In the genomic region with DNA sequence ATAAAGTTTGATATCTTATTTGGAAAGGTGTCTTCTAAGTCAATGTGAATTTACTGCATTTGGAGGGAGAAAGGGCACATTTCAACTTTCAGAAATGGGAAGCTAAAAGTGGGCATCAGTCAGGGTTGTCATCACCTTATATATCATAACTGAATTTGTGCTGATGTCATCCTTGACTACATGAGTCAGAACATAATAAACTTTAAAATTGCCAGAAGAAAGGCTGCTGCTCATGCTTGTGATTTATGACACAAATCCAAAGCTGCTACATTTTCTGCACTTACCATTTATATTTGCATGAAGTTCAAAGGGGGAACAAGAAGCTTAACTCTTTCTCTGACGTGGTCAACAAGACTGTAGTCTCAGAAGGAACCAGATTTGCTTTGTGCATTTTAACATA, we compare ENCODE assay signal across 1 cellular context.
A peak's percentile ranks its signal among the peaks of the same experiment; 100 is the strongest.
TF ChIP-seq lines count a peak whose summit lies in the region.

No MANE protein-coding gene starts in this region.

TF ChIP-seq in K562, 482 proteins besides CTCF, POLR2A, EP300 and RAD21 (continued from another document):
- TF ChIP-seq, protein P1, sequence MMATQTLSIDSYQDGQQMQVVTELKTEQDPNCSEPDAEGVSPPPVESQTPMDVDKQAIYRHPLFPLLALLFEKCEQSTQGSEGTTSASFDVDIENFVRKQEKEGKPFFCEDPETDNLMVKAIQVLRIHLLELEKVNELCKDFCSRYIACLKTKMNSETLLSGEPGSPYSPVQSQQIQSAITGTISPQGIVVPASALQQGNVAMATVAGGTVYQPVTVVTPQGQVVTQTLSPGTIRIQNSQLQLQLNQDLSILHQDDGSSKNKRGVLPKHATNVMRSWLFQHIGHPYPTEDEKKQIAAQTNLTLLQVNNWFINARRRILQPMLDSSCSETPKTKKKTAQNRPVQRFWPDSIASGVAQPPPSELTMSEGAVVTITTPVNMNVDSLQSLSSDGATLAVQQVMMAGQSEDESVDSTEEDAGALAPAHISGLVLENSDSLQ (IDR thresholded peaks at IDR 0.05): peak; percentile 75
- TF ChIP-seq TOE1 (IDR thresholded peaks at IDR 0.05; ENCODE audit: borderline replicate concordance) (no peak), TOE1 (CRISPR knock-in tag; IDR thresholded peaks at IDR 0.05; ENCODE audit: borderline replicate concordance, low read depth) (no peak), ZNF764 (CRISPR knock-in tag; IDR thresholded peaks at IDR 0.05; ENCODE audit: low read depth) (no peak), MAFF (IDR thresholded peaks at IDR 0.05; ENCODE audit: low read length) (peak; percentile 58; the same call in 1 of the 2 replicates), C11orf30 (IDR thresholded peaks at IDR 0.05; ENCODE audit: low read depth) (peak; percentile 52; the same call in 1 of the 2 replicates), ARID1B (IDR thresholded peaks at IDR 0.05) (peak; percentile 17; the same call in 1 of the 2 replicates), KDM2B (CRISPR knock-in tag; IDR thresholded peaks at IDR 0.05) (no peak)
- TF ChIP-seq, protein P2, sequence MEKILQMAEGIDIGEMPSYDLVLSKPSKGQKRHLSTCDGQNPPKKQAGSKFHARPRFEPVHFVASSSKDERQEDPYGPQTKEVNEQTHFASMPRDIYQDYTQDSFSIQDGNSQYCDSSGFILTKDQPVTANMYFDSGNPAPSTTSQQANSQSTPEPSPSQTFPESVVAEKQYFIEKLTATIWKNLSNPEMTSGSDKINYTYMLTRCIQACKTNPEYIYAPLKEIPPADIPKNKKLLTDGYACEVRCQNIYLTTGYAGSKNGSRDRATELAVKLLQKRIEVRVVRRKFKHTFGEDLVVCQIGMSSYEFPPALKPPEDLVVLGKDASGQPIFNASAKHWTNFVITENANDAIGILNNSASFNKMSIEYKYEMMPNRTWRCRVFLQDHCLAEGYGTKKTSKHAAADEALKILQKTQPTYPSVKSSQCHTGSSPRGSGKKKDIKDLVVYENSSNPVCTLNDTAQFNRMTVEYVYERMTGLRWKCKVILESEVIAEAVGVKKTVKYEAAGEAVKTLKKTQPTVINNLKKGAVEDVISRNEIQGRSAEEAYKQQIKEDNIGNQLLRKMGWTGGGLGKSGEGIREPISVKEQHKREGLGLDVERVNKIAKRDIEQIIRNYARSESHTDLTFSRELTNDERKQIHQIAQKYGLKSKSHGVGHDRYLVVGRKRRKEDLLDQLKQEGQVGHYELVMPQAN (IDR thresholded peaks at IDR 0.05; ENCODE audit: borderline replicate concordance): no peak
- TF ChIP-seq, protein P3, sequence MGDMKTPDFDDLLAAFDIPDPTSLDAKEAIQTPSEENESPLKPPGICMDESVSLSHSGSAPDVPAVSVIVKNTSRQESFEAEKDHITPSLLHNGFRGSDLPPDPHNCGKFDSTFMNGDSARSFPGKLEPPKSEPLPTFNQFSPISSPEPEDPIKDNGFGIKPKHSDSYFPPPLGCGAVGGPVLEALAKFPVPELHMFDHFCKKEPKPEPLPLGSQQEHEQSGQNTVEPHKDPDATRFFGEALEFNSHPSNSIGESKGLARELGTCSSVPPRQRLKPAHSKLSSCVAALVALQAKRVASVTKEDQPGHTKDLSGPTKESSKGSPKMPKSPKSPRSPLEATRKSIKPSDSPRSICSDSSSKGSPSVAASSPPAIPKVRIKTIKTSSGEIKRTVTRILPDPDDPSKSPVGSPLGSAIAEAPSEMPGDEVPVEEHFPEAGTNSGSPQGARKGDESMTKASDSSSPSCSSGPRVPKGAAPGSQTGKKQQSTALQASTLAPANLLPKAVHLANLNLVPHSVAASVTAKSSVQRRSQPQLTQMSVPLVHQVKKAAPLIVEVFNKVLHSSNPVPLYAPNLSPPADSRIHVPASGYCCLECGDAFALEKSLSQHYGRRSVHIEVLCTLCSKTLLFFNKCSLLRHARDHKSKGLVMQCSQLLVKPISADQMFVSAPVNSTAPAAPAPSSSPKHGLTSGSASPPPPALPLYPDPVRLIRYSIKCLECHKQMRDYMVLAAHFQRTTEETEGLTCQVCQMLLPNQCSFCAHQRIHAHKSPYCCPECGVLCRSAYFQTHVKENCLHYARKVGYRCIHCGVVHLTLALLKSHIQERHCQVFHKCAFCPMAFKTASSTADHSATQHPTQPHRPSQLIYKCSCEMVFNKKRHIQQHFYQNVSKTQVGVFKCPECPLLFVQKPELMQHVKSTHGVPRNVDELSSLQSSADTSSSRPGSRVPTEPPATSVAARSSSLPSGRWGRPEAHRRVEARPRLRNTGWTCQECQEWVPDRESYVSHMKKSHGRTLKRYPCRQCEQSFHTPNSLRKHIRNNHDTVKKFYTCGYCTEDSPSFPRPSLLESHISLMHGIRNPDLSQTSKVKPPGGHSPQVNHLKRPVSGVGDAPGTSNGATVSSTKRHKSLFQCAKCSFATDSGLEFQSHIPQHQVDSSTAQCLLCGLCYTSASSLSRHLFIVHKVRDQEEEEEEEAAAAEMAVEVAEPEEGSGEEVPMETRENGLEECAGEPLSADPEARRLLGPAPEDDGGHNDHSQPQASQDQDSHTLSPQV (IDR thresholded peaks at IDR 0.05): no peak
